Comparison of ENCODE assay signal across 22 cellular contexts in genomic region chr17:69858460-69858859, GRCh38.
"Had no signal": no experiment of that assay in that cellular context is flagged by ENCODE, and none has a peak within 500 bp of the region (broad histone marks: within the 10 kb centered on the region; RNA-seq: fewer than 3 reads in every experiment).

No MANE protein-coding gene starts in this region.

- H3K27me3 ChIP-seq: brain microvascular endothelial cell, gastroesophageal sphincter, hepatocyte, tibial nerve had no signal

- H3K79me2 ChIP-seq: hepatocyte had no signal

- H2AFZ ChIP-seq: hepatocyte had no signal

- H3K27ac ChIP-seq: brain microvascular endothelial cell, gastroesophageal sphincter, hepatocyte, left ventricle myocardium inferior, tibial nerve had no signal

- H3K36me3 ChIP-seq: brain microvascular endothelial cell, gastroesophageal sphincter, left ventricle myocardium inferior, tibial nerve had no signal

- ATAC-seq: activated naive CD4-positive, alpha-beta T cell treated with anti-CD3 and anti-CD28 coated beads, Interleukin-2, amount 50 U/mL, for 72 hours; gastroesophageal sphincter; mucosa of descending colon; natural killer cell treated with Interleukin-12 subunit alpha and Interleukin-12 subunit beta and Interleukin-15 and Interleukin-18, amount 100 ng/mL, for 72 hours; right cardiac atrium had no signal

- H3K4me3 ChIP-seq: gastroesophageal sphincter, hepatocyte, left ventricle myocardium inferior, lung, mucosa of descending colon, tibial nerve had no signal

- H3K4me2 ChIP-seq: hepatocyte had no signal

- DNase-seq: activated CD4-positive, alpha-beta memory T cell treated with anti-CD3 and anti-CD28 coated beads, Interleukin-2, amount 10 ng/mL, durations not matched to agents 7 days and 5 days; activated CD4-positive, alpha-beta T cell treated with anti-CD3 and anti-CD28 coated beads for 1 hour; activated CD4-positive, alpha-beta T cell treated with anti-CD3 and anti-CD28 coated beads, Interleukin-2, amount 10 ng/mL, durations not matched to agents 7 days and 5 days; activated CD8-positive, alpha-beta memory T cell treated with anti-CD3 and anti-CD28 coated beads, Interleukin-2, amount 50 U/mL, for 48 hours; activated gamma-delta T cell treated with Interleukin-2 at 50 U/mL for 16 hours; activated T-cell treated with anti-CD3 and anti-CD28 coated beads, Interleukin-2, amount 50 U/mL, for 24 hours; aorta; brain microvascular endothelial cell; effector CD4-positive, alpha-beta T cell; islet precursor cell; left ventricle myocardium inferior; mucosa of descending colon; right cardiac atrium; stimulated activated CD4-positive, alpha-beta T cell treated with anti-CD3 and anti-CD28 coated beads, Interleukin-2, amount 100 ng/mL, for 48 hours; stimulated activated naive CD4-positive, alpha-beta T cell treated with Interleukin-2 at 50 U/mL for 16 hours; T-helper 2 cell had no signal

- H3K9me3 ChIP-seq: mucosa of descending colon had no signal
